Comparison of ENCODE assay signal across 11 cellular contexts in the genomic region with DNA sequence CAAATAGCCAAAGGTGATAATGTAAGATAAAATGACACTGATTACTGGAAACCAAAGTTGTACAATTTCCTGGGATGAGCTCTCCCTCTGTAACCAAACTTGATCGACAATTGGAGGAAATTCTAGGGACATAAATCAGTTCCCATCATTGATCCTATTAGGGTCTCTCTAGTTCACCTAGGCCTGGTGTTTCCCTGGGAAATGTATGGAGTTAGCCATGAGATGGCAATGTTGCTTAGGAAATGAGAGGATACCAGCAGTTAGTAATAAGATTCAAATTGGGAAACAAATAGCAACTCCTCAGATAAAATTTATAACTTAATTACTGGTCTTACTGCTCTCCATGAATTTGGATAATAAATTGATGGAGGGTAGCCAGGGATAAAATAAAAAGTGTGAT. TPM values are rescaled to one million over a fixed set of nuclear protein-coding genes. Genes with fewer than 3 reads are reported as not detected.
A peak's percentile ranks its signal among the peaks of the same experiment; 100 is the strongest.
DNase-seq lines count a peak whose midpoint lies in the region; ATAC-seq, FAIRE-seq and TF ChIP-seq lines count a peak whose summit lies in the region.
"Had no signal": no experiment of that assay in that cellular context is flagged by ENCODE, and none has a peak within 500 bp of the region (broad histone marks: within the 10 kb centered on the region; RNA-seq: fewer than 3 reads in every experiment).

No MANE protein-coding gene starts in this region.

- DNase-seq in heart right ventricle (no peak), cardiac septum (ENCODE audit: low spot score) (no peak), Panc1 (ENCODE audit: low read depth, low spot score) (peak; percentile 18), fibroblast of villous mesenchyme (ENCODE audit: low read depth) (no peak), esophagus squamous epithelium (lab: John Stamatoyannopoulos, UW) (no peak), GM12892 (ENCODE audit: insufficient read length) (no peak)
- DNase-seq in NK-92 treated with Interleukin-12 subunit alpha and Interleukin-12 subunit beta, amount 100 ng/mL, for 24 hours (lab: John Stamatoyannopoulos, UW): no peak
- DNase-seq: CD8-positive, alpha-beta memory T cell; islet precursor cell had no signal

- H3K27me3 ChIP-seq in heart right ventricle: no peaks in the 10 kb centered on the region
- no peaks in the 10 kb centered on the region for H3K27me3 ChIP-seq in Panc1 (ENCODE audit: control insufficient read depth, insufficient read depth, low read length)
- no peaks in the 10 kb centered on the region for H3K27me3 ChIP-seq in esophagus squamous epithelium
- H3K27me3 ChIP-seq: ascending aorta had no signal

- CTCF ChIA-PET in Panc1 (lab: Charles Lee): no interaction called here

- H3K27ac ChIP-seq in heart right ventricle (no peak overlapping the region), Panc1 (ENCODE audit: low read length) (no peak overlapping the region), esophagus squamous epithelium (no peak overlapping the region)
- H3K27ac ChIP-seq: ascending aorta had no signal

- H3K36me3 ChIP-seq in heart right ventricle (no peaks in the 10 kb centered on the region), Panc1 (ENCODE audit: control insufficient read depth, insufficient read depth, low read length) (no peaks in the 10 kb centered on the region), esophagus squamous epithelium (no peaks in the 10 kb centered on the region)
- H3K36me3 ChIP-seq: ascending aorta had no signal

- H3K9me3 ChIP-seq in heart right ventricle (no peaks in the 10 kb centered on the region), Panc1 (ENCODE audit: control insufficient read depth, insufficient read depth, low read depth, low read length) (no peaks in the 10 kb centered on the region), esophagus squamous epithelium (no peaks in the 10 kb centered on the region)
- H3K9me3 ChIP-seq: ascending aorta had no signal

- peak in 1 of 8 donors; percentile 35 for ATAC-seq in heart right ventricle
- no peak for ATAC-seq in Panc1
- no peak for ATAC-seq in GM21390 (IDR thresholded peaks at IDR 0.05; ENCODE audit: unreplicated experiment)

- in situ Hi-C loops in Panc1 (cut with HindIII; ENCODE audit: low pct_unique_long_range_greater_than_20kb, low sequenced_read_pairs): no loop called here

- TF ChIP-seq POLR2A in esophagus squamous epithelium (IDR thresholded peaks at IDR 0.05) (no peak), GM12892 (IDR thresholded peaks at IDR 0.05; ENCODE audit: low read depth, low read length) (no peak)

- POLR2A ChIA-PET in Panc1 (lab: Charles Lee): no interaction called here

- TF ChIP-seq CTCF in heart right ventricle (IDR thresholded peaks at IDR 0.05) (peak in 6 of 9 donors; percentile 14 to 45 (median 34)), Panc1 (IDR thresholded peaks at IDR 0.05) (peak; percentile 32; the same call in 1 of the 2 replicates), fibroblast of villous mesenchyme (IDR thresholded peaks at IDR 0.05; ENCODE audit: insufficient read depth, low read depth, low read length) (peak; percentile 24), esophagus squamous epithelium (IDR thresholded peaks at IDR 0.05) (peak in 1 of 6 experiments; percentile 16)

- BruUV-seq in Panc1 (replicated peaks; lab: Mats Ljungman, UMichigan): no TSS peak

- no peak overlapping the region for H3K4me3 ChIP-seq in heart right ventricle
- no peak overlapping the region for H3K4me3 ChIP-seq in Panc1 (ENCODE audit: low read depth in 2 of 2, low read length in 2 of 2)
- no peak overlapping the region for H3K4me3 ChIP-seq in fibroblast of villous mesenchyme (ENCODE audit: low read depth, low read length)
- no peak overlapping the region for H3K4me3 ChIP-seq in esophagus squamous epithelium
- H3K4me3 ChIP-seq: ascending aorta had no signal

- H3K4me1 ChIP-seq in heart right ventricle (peaks cover 0 to 12% (median 0%) of the 10 kb centered on the region in 9 donors), Panc1 (ENCODE audit: control insufficient read depth, insufficient read depth, low read length) (no peaks in the 10 kb centered on the region), esophagus squamous epithelium (no peaks in the 10 kb centered on the region)

- FAIRE-seq in GM12892 (lab: Jason Lieb, UNC): no peak

- 56 to 58% methylated on average over 1 of the region's 1 CpG for whole genome bisulfite sequencing in heart right ventricle, 2 donors
- WGBS in esophagus squamous epithelium, 2 donors: 67 to 69% methylated on average over 1 of the region's 1 CpG

- intact Hi-C loops in heart right ventricle (cut with DNase I): loop anchor here in 1 of 10 donors (10.0 kb wide), 1 partner anchor 881 kb away; no protein-coding TSS in a partner anchor
- intact Hi-C loops in cardiac septum (cut with DNase I): loop anchor here (10.0 kb wide), 1 partner anchor 881 kb away; no protein-coding TSS in a partner anchor
- intact Hi-C loops in Panc1 (cut with micrococcal nuclease; ENCODE audit: unreplicated experiment): no loop called here
- intact Hi-C loops in esophagus squamous epithelium (cut with DNase I): no loop called here

RNA-seq across cellular contexts. Expression of gene SPATA18, which starts 52.2 kb away (rescaled TPM):
- 1 to 10 TPM in 8 of 10 donors, under 1 TPM in 2; 0.83 to 2.0 (median 1.5) TPM for total RNA-seq in heart right ventricle
- polyA plus RNA-seq in heart right ventricle: under 1 TPM; 0.16 to 0.80 TPM
- total RNA-seq in cardiac septum: 2.3 TPM
- 0.39 TPM for total RNA-seq in Panc1 (2021; ENCODE audit: unreplicated experiment)
- polyA plus RNA-seq in Panc1 (2012; ENCODE audit: insufficient read length): not detected
- 7.7 and 18.1 TPM in 2 replicates for total RNA-seq in fibroblast of villous mesenchyme
- 1 to 10 TPM; 5.4 to 6.9 (median 6.0) TPM for total RNA-seq in esophagus squamous epithelium
- 2.2 TPM for polyA plus RNA-seq in GM12892 (2012; ENCODE audit: missing spikeins)
- polyA plus RNA-seq: CD8-positive, alpha-beta memory T cell had no signal
